ENCODE assay signal across 32 cellular contexts in the genomic region with DNA sequence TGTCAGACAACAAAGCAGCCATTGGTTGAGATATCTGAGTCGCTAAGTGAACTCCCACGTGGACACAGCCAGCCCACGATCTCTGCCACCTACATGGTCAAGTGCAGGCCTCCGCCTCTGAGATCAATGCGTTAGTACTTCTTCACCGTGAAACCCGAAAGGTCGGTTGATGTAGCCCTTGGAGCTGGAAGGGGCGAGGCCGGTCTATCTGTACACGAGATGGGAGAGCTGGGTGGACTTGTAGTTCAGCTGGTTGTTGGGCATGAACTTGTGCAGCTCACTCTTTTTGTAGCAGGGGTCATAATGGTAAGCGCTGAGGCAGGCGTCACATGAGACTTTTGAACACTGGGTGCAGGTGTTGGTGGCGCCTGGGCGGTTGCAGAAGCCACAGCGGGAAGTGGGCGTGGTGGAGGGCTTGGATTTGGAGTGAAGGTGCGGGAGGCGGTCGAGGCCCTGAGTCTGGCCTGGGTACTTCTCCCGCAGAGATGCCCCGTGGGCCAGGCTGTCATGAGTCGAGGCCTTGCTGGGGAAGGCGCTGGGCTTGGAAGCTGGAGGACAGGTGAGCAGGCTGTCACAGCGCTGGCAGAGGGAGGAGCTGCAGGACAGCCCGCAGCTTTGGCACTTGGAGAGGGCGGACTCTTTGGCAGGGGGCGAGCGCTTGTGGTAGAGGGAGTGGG. TPM values are rescaled to one million over a fixed set of nuclear protein-coding genes. Genes with fewer than 3 reads are reported as not detected.
DNase-seq lines count a peak whose midpoint lies in the region; ATAC-seq, FAIRE-seq and TF ChIP-seq lines count a peak whose summit lies in the region.
"Had no signal": no experiment of that assay in that cellular context is flagged by ENCODE, and none has a peak within 500 bp of the region (broad histone marks: within the 10 kb centered on the region; RNA-seq: fewer than 3 reads in every experiment).

No MANE protein-coding gene starts in this region.

- FAIRE-seq in HTR-8/SVneo (lab: Jason Lieb, UNC) (peak; percentile 54), HepG2 (lab: Jason Lieb, UNC) (no peak)

- H3K4me3 ChIP-seq in heart right ventricle (no peak overlapping the region), HepG2 (replicated peaks in 1 of 3; ENCODE audit: insufficient read depth in 1 of 3, low read depth in 2 of 3, low read length in 3 of 3) (no peak overlapping the region), transverse colon (no peak overlapping the region)
- H3K4me3 ChIP-seq: ascending aorta; BLaER1 treated with 17β-estradiol and CSF1 and Interleukin-3, amounts not matched to agents 10 nM and 100 nM; colonic mucosa; GM23248; prostate gland had no signal

- CTCF ChIA-PET in HepG2 (lab: Yijun Ruan, JAX; ENCODE audit: low intra/inter-chr PET ratio, low total read pairs), result no interaction called here

- H3K36me3 ChIP-seq in heart right ventricle (peaks cover 0 to 77% (median 37%) of the 10 kb centered on the region in 9 donors), HepG2 (replicated peaks in 1 of 2; ENCODE audit: control insufficient read depth in 1 of 2, insufficient read depth in 2 of 2, low read length in 2 of 2) (peaks cover 38 to 57% of the 10 kb centered on the region in 2 experiments), transverse colon (peaks cover 0 to 23% (median 9%) of the 10 kb centered on the region in 4 donors)

- no peak overlapping the region for H2AFZ ChIP-seq in HepG2 (ENCODE audit: low read length)
- H2AFZ ChIP-seq: GM23248 had no signal

- H3K9ac ChIP-seq in HepG2 (ENCODE audit: insufficient read depth, low read depth, low read length), result no peak overlapping the region
- H3K9ac ChIP-seq: BLaER1 treated with 17β-estradiol and CSF1 and Interleukin-3, amounts not matched to agents 10 nM and 100 nM; GM23248; SK-N-SH had no signal

- no peak for TF ChIP-seq EP300 in HepG2 (IDR thresholded peaks at IDR 0.05; ENCODE audit: low read depth in 2 of 2, low read length in 2 of 2)
- TF ChIP-seq EP300 in HepG2 (CRISPR knock-in tag; IDR thresholded peaks at IDR 0.05; ENCODE audit: borderline replicate concordance), result no peak
- no peak for TF ChIP-seq EP300 in transverse colon (IDR thresholded peaks at IDR 0.05; ENCODE audit: low read depth)

- H3K4me2 ChIP-seq in HepG2 (ENCODE audit: low read depth, low read length), result no peak overlapping the region
- H3K4me2 ChIP-seq: BLaER1 treated with 17β-estradiol and CSF1 and Interleukin-3, amounts not matched to agents 10 nM and 100 nM; SK-N-SH had no signal

- intact Hi-C loops in heart right ventricle (cut with DNase I) (loop anchor here in 1 of 10 donors (10.0 kb wide), 1 partner anchor 291 kb away; no protein-coding TSS in a partner anchor), left cardiac atrium (cut with DNase I) (no loop called here), HepG2 (cut with micrococcal nuclease; ENCODE audit: unreplicated experiment) (no loop called here), transverse colon (cut with DNase I; ENCODE audit: low total_unique reads) (no loop called here)

- 93% methylated on average over 29 of the region's 29 CpGs for WGBS in heart right ventricle, 2 donors
- 90% methylated on average over 29 of the region's 29 CpGs for WGBS in HepG2 (ENCODE audit: low lambda C conversion rate)
- 90 to 100% methylated on average over 1 to 29 of the region's 29 CpGs for WGBS in transverse colon (ENCODE audit: low coverage in 1 of 2), 2 donors

- peaks cover 15% of the 10 kb centered on the region for H3K79me2 ChIP-seq in HepG2 (ENCODE audit: insufficient read depth, low read length)

- no peaks in the 10 kb centered on the region for H3K9me3 ChIP-seq in heart right ventricle
- no peaks in the 10 kb centered on the region for H3K9me3 ChIP-seq in HepG2 (ENCODE audit: low read length)
- H3K9me3 ChIP-seq in transverse colon, result no peaks in the 10 kb centered on the region
- H3K9me3 ChIP-seq: ascending aorta; BLaER1 treated with 17β-estradiol and CSF1 and Interleukin-3, amounts not matched to agents 10 nM and 100 nM; colonic mucosa; prostate gland; SK-N-SH had no signal

- TF ChIP-seq POLR2A in HepG2 (IDR thresholded peaks at IDR 0.05; ENCODE audit: insufficient read depth in 1 of 2, low read depth in 2 of 2, low read length in 2 of 2) (no peak), transverse colon (IDR thresholded peaks at IDR 0.05) (no peak)

- peaks cover 8 to 57% (median 26%) of the 10 kb centered on the region in 9 donors for H3K4me1 ChIP-seq in heart right ventricle
- H3K4me1 ChIP-seq in HepG2 (ENCODE audit: insufficient read depth, low read length), result peaks cover 46% of the 10 kb centered on the region
- peaks cover 11 to 21% (median 19%) of the 10 kb centered on the region in 4 donors for H3K4me1 ChIP-seq in transverse colon
- H3K4me1 ChIP-seq: ascending aorta had no signal

- in situ Hi-C loops in HepG2 (cut with HindIII; ENCODE audit: extremely low pct_ligation_motif_present, low pct_unique_long_range_greater_than_20kb), result no loop called here
- in situ Hi-C loops in transverse colon (cut with MboI; ENCODE audit: low pct_ligation_motif_present in 1 of 4, low pct_unique_long_range_greater_than_20kb in 1 of 4, low sequenced_read_pairs in 3 of 4), result no loop called here

- no peak for ATAC-seq in heart right ventricle
- ATAC-seq in left cardiac atrium, result no peak
- no peak for ATAC-seq in HepG2
- no peak for ATAC-seq in GM19351 (IDR thresholded peaks at IDR 0.05; ENCODE audit: unreplicated experiment)

- H4K20me1 ChIP-seq in HepG2 (ENCODE audit: insufficient read depth, low read length), result no peaks in the 10 kb centered on the region

- H3K27me3 ChIP-seq in heart right ventricle (no peaks in the 10 kb centered on the region), HepG2 (ENCODE audit: control insufficient read depth in 1 of 2, insufficient read depth in 2 of 2, low read length in 2 of 2) (no peaks in the 10 kb centered on the region), transverse colon (no peaks in the 10 kb centered on the region)
- H3K27me3 ChIP-seq: ascending aorta; BLaER1 treated with 17β-estradiol and CSF1 and Interleukin-3, amounts not matched to agents 10 nM and 100 nM; colonic mucosa had no signal

- DNase-seq in heart right ventricle (no peak), left cardiac atrium (no peak), HTR-8/SVneo (ENCODE audit: insufficient read length, low spot score) (no peak), HepG2 (ENCODE audit: low spot score) (no peak), transverse colon (peak; percentile 2), NCI-H2196 (lab: John Stamatoyannopoulos, UW; ENCODE audit: unreplicated experiment) (no peak), 8988T (no peak)
- DNase-seq: activated CD4-positive, CD25-positive, alpha-beta regulatory T cell treated with anti-CD3 and anti-CD28 coated beads, Interleukin-2, amount 50 U/mL, for 72 hours; activated CD8-positive, alpha-beta memory T cell treated with anti-CD3 and anti-CD28 coated beads for 24 hours; activated naive CD8-positive, alpha-beta T cell treated with anti-CD3 and anti-CD28 coated beads, Interleukin-2, amount 10 ng/mL, durations not matched to agents 7 days and 5 days; activated T-cell treated with anti-CD3 and anti-CD28 coated beads for 4 hours; Calu3; colonic mucosa; effector CD4-positive, alpha-beta T cell; GM23248; KG1; mesenchymal stem cell; MM.1S; NCI-H1105 treated with DMSO at 0.1 percent for 48 hours; NCI-H2029; NCI-H2227 treated with DMSO at 0.1 percent for 48 hours; NCI-H526; NK-92 treated with Interleukin-12 subunit alpha and Interleukin-12 subunit beta, amount 100 ng/mL, for 24 hours; SK-N-SH; stimulated activated CD4-positive, alpha-beta T cell treated with anti-CD3 and anti-CD28 coated beads, Interleukin-15, amount 100 ng/mL, for 24 hours; stimulated activated CD4-positive, alpha-beta T cell treated with anti-CD3 and anti-CD28 coated beads, Interleukin-4, amount 100 ng/mL, for 4 hours; trophoblast cell had no signal

- no peak for TF ChIP-seq RAD21 in HepG2 (CRISPR knock-in tag; IDR thresholded peaks at IDR 0.05)

- no TSS peak for BruUV-seq in HepG2 (replicated peaks; lab: Mats Ljungman, UMichigan)

- H3K27ac ChIP-seq in heart right ventricle, result peak overlapping the region in 6 of 10 donors; percentile 9 to 84 (median 40)
- H3K27ac ChIP-seq in HepG2 (ENCODE audit: extremely low read length, insufficient read depth, low read length), result peak overlapping the region; percentile 48
- H3K27ac ChIP-seq in transverse colon, result no peak overlapping the region
- H3K27ac ChIP-seq: ascending aorta; BLaER1 treated with 17β-estradiol and CSF1 and Interleukin-3, amounts not matched to agents 10 nM and 100 nM; colonic mucosa; epithelial cell of prostate; GM23248; prostate gland had no signal

- no peak for TF ChIP-seq CTCF in heart right ventricle (IDR thresholded peaks at IDR 0.05)
- no peak for TF ChIP-seq CTCF in HepG2 (CRISPR knock-in tag; IDR thresholded peaks at IDR 0.05)
- no peak for TF ChIP-seq CTCF in transverse colon (IDR thresholded peaks at IDR 0.05)

- POLR2A ChIA-PET in HepG2 (lab: Yijun Ruan, JAX), result interaction anchor here (0.6 to 5.0 kb wide), 5 partner anchors 9 to 248 kb away, joined by 3 to 36 read pairs (median 3); a partner anchor contains a TSS

RNA-seq across cellular contexts. Expression of a gene that starts 9.8 kb away (rescaled TPM):
- total RNA-seq in heart right ventricle (10 to 100 TPM in 1 of 10 donors, 1 to 10 TPM in 9; 5.2 to 11.8 (median 6.7) TPM), left cardiac atrium (1 to 10 TPM; 6.5 to 6.8 TPM), HepG2 (2016; rRNA removed; fragmentation: Illumina TruSeq; extraction: Trizol) (3.2 and 4.3 TPM in 2 replicates), transverse colon (10 to 100 TPM in 3 of 4 donors, 1 to 10 TPM in 1; 4.0 to 40.0 (median 17.2) TPM)
- polyA plus RNA-seq in heart right ventricle (1 to 10 TPM; 4.8 to 5.0 TPM), HepG2 (2011; rRNA removed) (8.7 and 9.5 TPM in 2 replicates)
- total RNA-seq in HepG2 (2016; cell fraction: cytosol; rRNA removed; fragmentation: Illumina TruSeq; extraction: Trizol; ENCODE audit: low read depth), result 1.9 TPM in 2 replicates
- 3.3 and 3.4 TPM in 2 replicates for total RNA-seq in HepG2 (2016; cell fraction: insoluble cytoplasmic fraction; rRNA removed; fragmentation: Illumina TruSeq; extraction: Trizol)
- 5.6 and 6.9 TPM in 2 replicates for total RNA-seq in HepG2 (2016; cell fraction: membrane; rRNA removed; fragmentation: Illumina TruSeq; extraction: Trizol)
- total RNA-seq in HepG2 (2016; cell fraction: nucleus; rRNA removed; fragmentation: Illumina TruSeq; extraction: Trizol), result 3.5 and 4.4 TPM in 2 replicates
- polyA plus RNA-seq in HepG2 (2011; cell fraction: cytosol; rRNA removed), result 6.2 and 6.7 TPM in 2 replicates
- polyA plus RNA-seq in HepG2 (2011; cell fraction: nucleus; rRNA removed), result 9.5 and 9.7 TPM in 2 replicates
- polyA plus RNA-seq in HepG2 (2012), result 7.5 and 8.6 TPM in 2 replicates
- 2.9 and 3.5 TPM in 2 replicates for polyA plus RNA-seq in HepG2 (2016; cell fraction: cytosol; fragmentation: Illumina TruSeq; extraction: Trizol; ENCODE audit: low read depth)
- 8.7 and 11.5 TPM in 2 replicates for polyA plus RNA-seq in HepG2 (2016; cell fraction: insoluble cytoplasmic fraction; fragmentation: Illumina TruSeq; extraction: Trizol; ENCODE audit: low read depth)
- polyA plus RNA-seq in HepG2 (2016; cell fraction: membrane; fragmentation: Illumina TruSeq; extraction: Trizol; ENCODE audit: low read depth), result 9.3 and 9.7 TPM in 2 replicates
- polyA plus RNA-seq in HepG2 (2016; cell fraction: nucleus; fragmentation: Illumina TruSeq; extraction: Trizol; ENCODE audit: insufficient read depth, low read depth), result 11.3 and 13.5 TPM in 2 replicates
- polyA minus RNA-seq in HepG2 (2011; rRNA and poly(A)+ RNA removed; ENCODE audit: low replicate concordance), result 11.4 and 11.8 TPM in 2 replicates
- 6.0 and 6.9 TPM in 2 replicates for polyA minus RNA-seq in HepG2 (2011; cell fraction: cytosol; rRNA and poly(A)+ RNA removed)
- 5.5 and 6.7 TPM in 2 replicates for polyA minus RNA-seq in HepG2 (2011; cell fraction: nucleus; rRNA and poly(A)+ RNA removed)

RNA-seq across cellular contexts. Expression of a gene that starts 30.6 kb away (rescaled TPM):
- total RNA-seq in heart right ventricle, result 10 to 100 TPM; 41.5 to 60.3 (median 52.1) TPM
- 10 to 100 TPM; 45.0 to 49.5 TPM for polyA plus RNA-seq in heart right ventricle
- total RNA-seq in left cardiac atrium, result 10 to 100 TPM; 44.5 to 48.7 TPM
- 119 and 137 TPM in 2 replicates for total RNA-seq in HepG2 (2016; rRNA removed; fragmentation: Illumina TruSeq; extraction: Trizol)
- total RNA-seq in HepG2 (2016; cell fraction: cytosol; rRNA removed; fragmentation: Illumina TruSeq; extraction: Trizol; ENCODE audit: low read depth), result 20.7 and 21.9 TPM in 2 replicates
- 117 and 134 TPM in 2 replicates for total RNA-seq in HepG2 (2016; cell fraction: insoluble cytoplasmic fraction; rRNA removed; fragmentation: Illumina TruSeq; extraction: Trizol)
- 58.2 and 60.7 TPM in 2 replicates for total RNA-seq in HepG2 (2016; cell fraction: membrane; rRNA removed; fragmentation: Illumina TruSeq; extraction: Trizol)
- 54.0 and 64.8 TPM in 2 replicates for total RNA-seq in HepG2 (2016; cell fraction: nucleus; rRNA removed; fragmentation: Illumina TruSeq; extraction: Trizol)
- polyA plus RNA-seq in HepG2 (2011; rRNA removed), result 120 and 126 TPM in 2 replicates
- polyA plus RNA-seq in HepG2 (2011; cell fraction: cytosol; rRNA removed), result 177 and 201 TPM in 2 replicates
- 108 and 112 TPM in 2 replicates for polyA plus RNA-seq in HepG2 (2011; cell fraction: nucleus; rRNA removed)
- 108 and 111 TPM in 2 replicates for polyA plus RNA-seq in HepG2 (2012)
- polyA plus RNA-seq in HepG2 (2016; cell fraction: cytosol; fragmentation: Illumina TruSeq; extraction: Trizol; ENCODE audit: low read depth), result 27.1 and 29.4 TPM in 2 replicates
- 140 and 169 TPM in 2 replicates for polyA plus RNA-seq in HepG2 (2016; cell fraction: insoluble cytoplasmic fraction; fragmentation: Illumina TruSeq; extraction: Trizol; ENCODE audit: low read depth)
- polyA plus RNA-seq in HepG2 (2016; cell fraction: membrane; fragmentation: Illumina TruSeq; extraction: Trizol; ENCODE audit: low read depth), result 33.3 and 36.2 TPM in 2 replicates
- 104 and 116 TPM in 2 replicates for polyA plus RNA-seq in HepG2 (2016; cell fraction: nucleus; fragmentation: Illumina TruSeq; extraction: Trizol; ENCODE audit: insufficient read depth, low read depth)
- polyA minus RNA-seq in HepG2 (2011; rRNA and poly(A)+ RNA removed; ENCODE audit: low replicate concordance), result 71.3 and 124 TPM in 2 replicates
- 93.0 and 100 TPM in 2 replicates for polyA minus RNA-seq in HepG2 (2011; cell fraction: cytosol; rRNA and poly(A)+ RNA removed)
- 73.1 and 76.2 TPM in 2 replicates for polyA minus RNA-seq in HepG2 (2011; cell fraction: nucleus; rRNA and poly(A)+ RNA removed)
- total RNA-seq in transverse colon, result 100 to 1,000 TPM; 108 to 271 (median 217) TPM

Comparison
In these comparisons a context has a peak if more than half of its experiments do, and no peak if none do; other contexts are left out.
1. H3K27ac ChIP-seq: peak in heart right ventricle (6 of 10) and HepG2 (single experiment); none in transverse colon (0 of 4).